26 cellular contexts compared by ENCODE assay signal in genomic region chr13:98547455-98547854, GRCh38. TPM values are rescaled to one million over a fixed set of nuclear protein-coding genes. Genes with fewer than 3 reads are reported as not detected.
DNase-seq lines count a peak whose midpoint lies in the region; ATAC-seq and TF ChIP-seq lines count a peak whose summit lies in the region.
"Had no signal": no experiment of that assay in that cellular context is flagged by ENCODE, and none has a peak within 500 bp of the region (broad histone marks: within the 10 kb centered on the region; RNA-seq: fewer than 3 reads in every experiment).

No MANE protein-coding gene starts in this region.

- H3K14ac ChIP-seq in IMR-90 (replicated peaks; ENCODE audit: low read depth, low read length), result peak overlapping the region; percentile 71

- H3K4me1 ChIP-seq in IMR-90 (ENCODE audit: control insufficient read depth, insufficient read depth, low read length), result peaks cover 31% of the 10 kb centered on the region
- peaks cover 46% of the 10 kb centered on the region for H3K4me1 ChIP-seq in fibroblast of lung (ENCODE audit: control insufficient read depth, extremely low read depth, insufficient read depth, low read length)

- H3K9me3 Mint-ChIP-seq in activated T-cell treated with anti-CD3 and anti-CD28 coated beads, Interleukin-2, amount 50 U/mL, for 72 hours, result no peaks in the 10 kb centered on the region
- H3K9me3 Mint-ChIP-seq in activated T-cell treated with anti-CD3 and anti-CD28 coated beads, Interleukin-2, amount 50 U/mL, for 4 hours, result no peaks in the 10 kb centered on the region
- H3K9me3 Mint-ChIP-seq in stimulated activated effector memory CD8-positive, alpha-beta T cell treated with anti-CD3 and anti-CD28 coated beads, Interleukin-12 subunit alpha, Interleukin-12 subunit beta, amount 100 ng/mL, for 72 hours, result no peaks in the 10 kb centered on the region

- H3K18ac ChIP-seq in IMR-90 (ENCODE audit: low read depth, low read length), result peak overlapping the region; percentile 55; the same call in 1 of the 2 replicates

- H3K27ac ChIP-seq in IMR-90 (ENCODE audit: insufficient read depth, low read length) (peak overlapping the region; percentile 82; the same call in 1 of the 2 replicates), fibroblast of lung (ENCODE audit: insufficient read depth, low read length) (peak overlapping the region; percentile 66)
- H3K27ac ChIP-seq: A549, SJSA1, spleen, tibial nerve, WERI-Rb-1 had no signal

- H3K4me2 ChIP-seq in IMR-90 (ENCODE audit: low read depth, low read length) (no peak overlapping the region), fibroblast of lung (ENCODE audit: extremely low read depth, insufficient read depth, low read length) (no peak overlapping the region)
- H3K4me2 ChIP-seq: A549 had no signal

- peaks cover 49% of the 10 kb centered on the region for H4K20me1 ChIP-seq in IMR-90 (ENCODE audit: insufficient read depth, low read length)
- H4K20me1 ChIP-seq in fibroblast of lung (ENCODE audit: control insufficient read depth, extremely low read depth, insufficient read depth, low read length), result no peaks in the 10 kb centered on the region

- peak overlapping the region; percentile 23 for H2BK120ac ChIP-seq in IMR-90 (ENCODE audit: low read depth, low read length)

- no peak for TF ChIP-seq CTCF in IMR-90 (conservative IDR thresholded peaks at IDR 0.05; ENCODE audit: low read depth, low read length)
- no peak for TF ChIP-seq CTCF in fibroblast of lung (conservative IDR thresholded peaks at IDR 0.05 in 1 of 2, IDR thresholded peaks at IDR 0.05 in 1 of 2; ENCODE audit: low read depth in 1 of 2, low read length in 2 of 2)

- H3K36me3 ChIP-seq in IMR-90 (ENCODE audit: control insufficient read depth, insufficient read depth, low read length), result peaks cover 8% of the 10 kb centered on the region
- H3K36me3 ChIP-seq in fibroblast of lung (ENCODE audit: control insufficient read depth, insufficient read depth, low read length), result no peaks in the 10 kb centered on the region

- H3K56ac ChIP-seq in IMR-90 (ENCODE audit: extremely low read depth, insufficient read depth, low read length), result no peak overlapping the region

- H3K4me3 Mint-ChIP-seq in activated T-cell treated with anti-CD3 and anti-CD28 coated beads, Interleukin-2, amount 50 U/mL, for 72 hours, result no peak overlapping the region
- no peak overlapping the region for H3K4me3 Mint-ChIP-seq in activated T-cell treated with anti-CD3 and anti-CD28 coated beads, Interleukin-2, amount 50 U/mL, for 4 hours
- no peak overlapping the region for H3K4me3 Mint-ChIP-seq in stimulated activated effector memory CD8-positive, alpha-beta T cell treated with anti-CD3 and anti-CD28 coated beads, Interleukin-12 subunit alpha, Interleukin-12 subunit beta, amount 100 ng/mL, for 72 hours
- H3K4me3 Mint-ChIP-seq: activated naive CD8-positive, alpha-beta T cell treated with anti-CD3 and anti-CD28 coated beads for 36 hours; immature natural killer cell had no signal

- TF ChIP-seq RAD21 in IMR-90 (IDR thresholded peaks at IDR 0.05; ENCODE audit: low read length), result no peak

- no peak for ATAC-seq in activated T-cell treated with anti-CD3 and anti-CD28 coated beads, Interleukin-2, amount 50 U/mL, for 72 hours (replicated peaks in 1 of 2)
- no peak for ATAC-seq in activated T-cell treated with anti-CD3 and anti-CD28 coated beads, Interleukin-2, amount 50 U/mL, for 4 hours
- no peak for ATAC-seq in IMR-90 (ENCODE audit: low read depth)
- no peak for ATAC-seq in stimulated activated effector memory CD8-positive, alpha-beta T cell treated with anti-CD3 and anti-CD28 coated beads, Interleukin-12 subunit alpha, Interleukin-12 subunit beta, amount 100 ng/mL, for 72 hours
- no peak for ATAC-seq in HG03354 (IDR thresholded peaks at IDR 0.05; ENCODE audit: poor library complexity, severe bottlenecking, unreplicated experiment)
- no peak for ATAC-seq in HG02759 (IDR thresholded peaks at IDR 0.05; ENCODE audit: unreplicated experiment)
- ATAC-seq: A549, left colon, right cardiac atrium had no signal

- H2BK5ac ChIP-seq in IMR-90 (ENCODE audit: low read depth, low read length, poor library complexity, severe bottlenecking), result peak overlapping the region; percentile 71

- H3K27ac Mint-ChIP-seq in activated T-cell treated with anti-CD3 and anti-CD28 coated beads, Interleukin-2, amount 50 U/mL, for 72 hours, result peak overlapping the region; percentile 5
- H3K27ac Mint-ChIP-seq in stimulated activated effector memory CD8-positive, alpha-beta T cell treated with anti-CD3 and anti-CD28 coated beads, Interleukin-12 subunit alpha, Interleukin-12 subunit beta, amount 100 ng/mL, for 72 hours, result peak overlapping the region; percentile 72
- H3K27ac Mint-ChIP-seq: activated naive CD8-positive, alpha-beta T cell treated with anti-CD3 and anti-CD28 coated beads for 36 hours had no signal

- peak overlapping the region; percentile 87 for H2BK15ac ChIP-seq in IMR-90 (ENCODE audit: low read depth, low read length)

- POLR2A ChIA-PET in IMR-90 (lab: Charles Lee; ENCODE audit: unreplicated experiment), result no interaction called here

- H4K8ac ChIP-seq in IMR-90 (ENCODE audit: low read depth in 2 of 2, low read length in 2 of 2), result peak overlapping the region; percentile 13 to 37; a peak in 1 of 4 replicates

- peak overlapping the region; percentile 64; the same call in 1 of the 2 replicates for H4K91ac ChIP-seq in IMR-90 (ENCODE audit: insufficient read depth, low read depth, low read length)

- H3K27me3 ChIP-seq in IMR-90 (ENCODE audit: control insufficient read depth, insufficient read depth, low read length), result no peaks in the 10 kb centered on the region
- no peaks in the 10 kb centered on the region for H3K27me3 ChIP-seq in fibroblast of lung (ENCODE audit: control insufficient read depth, insufficient read depth, low read length)
- H3K27me3 ChIP-seq: SJSA1, spleen, tibial nerve had no signal

- no peak for TF ChIP-seq POLR2A in IMR-90 (IDR thresholded peaks at IDR 0.05; ENCODE audit: low read depth, low read length)

- H3K79me1 ChIP-seq in IMR-90 (ENCODE audit: low read depth in 1 of 2, low read length in 2 of 2), result peaks cover 27 to 77% of the 10 kb centered on the region in 2 experiments

- peaks cover 10% of the 10 kb centered on the region for H3K9me3 ChIP-seq in IMR-90 (ENCODE audit: control insufficient read depth, insufficient read depth, low read length)
- no peaks in the 10 kb centered on the region for H3K9me3 ChIP-seq in fibroblast of lung (ENCODE audit: control insufficient read depth, insufficient read depth, low read depth, low read length)
- H3K9me3 ChIP-seq: A549, spleen had no signal

- H4K5ac ChIP-seq in IMR-90 (ENCODE audit: low read depth, low read length), result peak overlapping the region; percentile 85

- BruUV-seq in IMR-90 (replicated peaks; lab: Mats Ljungman, UMichigan), result no TSS peak

- H2AFZ ChIP-seq in IMR-90 (replicated peaks; ENCODE audit: low read length, poor library complexity) (no peak overlapping the region), fibroblast of lung (ENCODE audit: low read length) (no peak overlapping the region)

- H3K4ac ChIP-seq in IMR-90 (ENCODE audit: low read depth, low read length), result peak overlapping the region; percentile 83

- dilution Hi-C loops in IMR-90 (cut with HindIII; ENCODE audit: low sequenced_read_pairs, unreplicated experiment), result no loop called here

- H3K4me1 Mint-ChIP-seq in activated T-cell treated with anti-CD3 and anti-CD28 coated beads, Interleukin-2, amount 50 U/mL, for 72 hours (ENCODE audit: low read depth), result peaks cover 99% of the 10 kb centered on the region
- H3K4me1 Mint-ChIP-seq in activated T-cell treated with anti-CD3 and anti-CD28 coated beads, Interleukin-2, amount 50 U/mL, for 4 hours (ENCODE audit: low read depth), result peaks cover 87% of the 10 kb centered on the region
- H3K4me1 Mint-ChIP-seq in stimulated activated effector memory CD8-positive, alpha-beta T cell treated with anti-CD3 and anti-CD28 coated beads, Interleukin-12 subunit alpha, Interleukin-12 subunit beta, amount 100 ng/mL, for 72 hours, result peaks cover 96% of the 10 kb centered on the region

- no peaks in the 10 kb centered on the region for H3K27me3 Mint-ChIP-seq in activated T-cell treated with anti-CD3 and anti-CD28 coated beads, Interleukin-2, amount 50 U/mL, for 72 hours (ENCODE audit: low read depth)
- H3K27me3 Mint-ChIP-seq in activated T-cell treated with anti-CD3 and anti-CD28 coated beads, Interleukin-2, amount 50 U/mL, for 4 hours (ENCODE audit: low read depth), result no peaks in the 10 kb centered on the region
- H3K27me3 Mint-ChIP-seq: activated naive CD8-positive, alpha-beta T cell treated with anti-CD3 and anti-CD28 coated beads for 36 hours had no signal

- H3K23ac ChIP-seq in IMR-90 (ENCODE audit: low read depth, low read length), result peak overlapping the region; percentile 59; the same call in 1 of the 2 replicates

- peaks cover 1 to 13% of the 10 kb centered on the region in 2 donors for H3K36me3 Mint-ChIP-seq in activated T-cell treated with anti-CD3 and anti-CD28 coated beads, Interleukin-2, amount 50 U/mL, for 72 hours (ENCODE audit: insufficient read depth in 2 of 2)
- peaks cover 22% of the 10 kb centered on the region for H3K36me3 Mint-ChIP-seq in activated T-cell treated with anti-CD3 and anti-CD28 coated beads, Interleukin-2, amount 50 U/mL, for 4 hours (ENCODE audit: insufficient read depth)
- peaks cover 88% of the 10 kb centered on the region for H3K36me3 Mint-ChIP-seq in stimulated activated effector memory CD8-positive, alpha-beta T cell treated with anti-CD3 and anti-CD28 coated beads, Interleukin-12 subunit alpha, Interleukin-12 subunit beta, amount 100 ng/mL, for 72 hours

- peak overlapping the region; percentile 89 for H2AK5ac ChIP-seq in IMR-90 (ENCODE audit: low read depth, low read length)

- no peak overlapping the region for H3K4me3 ChIP-seq in IMR-90 (ENCODE audit: insufficient read depth, low read depth, low read length)
- H3K4me3 ChIP-seq in fibroblast of lung (replicated peaks in 1 of 4; ENCODE audit: control extremely low read depth in 1 of 4, insufficient read depth in 1 of 4, low read depth in 3 of 4, low read length in 4 of 4), result no peak overlapping the region
- H3K4me3 ChIP-seq: A549, SJSA1, spleen, tibial nerve had no signal

- peak overlapping the region; percentile 67 for H2BK20ac ChIP-seq in IMR-90 (ENCODE audit: low read depth, low read length)

- CTCF ChIA-PET in IMR-90 (lab: Yijun Ruan, JAX), result interaction anchor here (0.9 kb wide), 1 partner anchor 45 kb away, joined by 3 read pairs; no protein-coding TSS in a partner anchor

- 100% methylated on average over 1 of the region's 5 CpGs; no CpG with 5 or more reads in 1 of the 2 experiments for WGBS in IMR-90 (ENCODE audit: extremely low coverage in 2 of 2, insufficient read length in 1 of 2), 2 experiments

- in situ Hi-C loops in IMR-90 (cut with MboI; ENCODE audit: low sequenced_read_pairs), result no loop called here

- peaks cover 76% of the 10 kb centered on the region for H3K79me2 ChIP-seq in fibroblast of lung (ENCODE audit: control insufficient read depth, insufficient read depth, low read length)

- intact Hi-C loops in IMR-90 (cut with micrococcal nuclease), result no loop called here

- H2AK9ac ChIP-seq in IMR-90 (replicated peaks; ENCODE audit: low read depth, low read length, poor library complexity), result no peak overlapping the region

- DNase-seq in activated T-cell treated with anti-CD3 and anti-CD28 coated beads, Interleukin-2, amount 50 U/mL, for 72 hours, result no peak
- no peak for DNase-seq in activated T-cell treated with anti-CD3 and anti-CD28 coated beads, Interleukin-2, amount 50 U/mL, for 4 hours
- DNase-seq in IMR-90, result no peak
- DNase-seq in fibroblast of lung (ENCODE audit: low read depth in 2 of 2), result no peak
- DNase-seq in stimulated activated effector memory CD8-positive, alpha-beta T cell treated with anti-CD3 and anti-CD28 coated beads, Interleukin-12 subunit alpha, Interleukin-12 subunit beta, amount 100 ng/mL, for 72 hours (ENCODE audit: low spot score in 2 of 2), result no peak
- no peak for DNase-seq in glomerular visceral epithelial cell (ENCODE audit: extremely low spot score)
- DNase-seq: activated CD4-positive, alpha-beta T cell treated with anti-CD3 and anti-CD28 coated beads, Interleukin-2, amount 50 U/mL, for 1 hour; activated CD8-positive, alpha-beta memory T cell treated with anti-CD3 and anti-CD28 coated beads, Interleukin-2, amount 50 U/mL, for 4 hours; activated naive CD8-positive, alpha-beta T cell treated with anti-CD3 and anti-CD28 coated beads for 36 hours; AML-193; aorta; effector CD4-positive, alpha-beta T cell; immature natural killer cell; left colon; NCI-H2107; NCI-H748 treated with DMSO at 0.1 percent for 48 hours; posterior cingulate gyrus; right cardiac atrium; spleen; stimulated activated CD8-positive, alpha-beta memory T cell treated with anti-CD3 and anti-CD28 coated beads, Interleukin-4, amount 100 ng/mL, for 48 hours; WERI-Rb-1 had no signal

- no peak overlapping the region for H3K9ac ChIP-seq in IMR-90 (ENCODE audit: low read depth, low read length)
- H3K9ac ChIP-seq in fibroblast of lung (ENCODE audit: insufficient read depth, low read length), result no peak overlapping the region

- peaks cover 37% of the 10 kb centered on the region for H3K9me1 ChIP-seq in IMR-90 (ENCODE audit: insufficient read depth, low read length)

RNA-seq across cellular contexts. Expression of gene STK24, which starts 29.5 kb away (rescaled TPM):
- total RNA-seq in activated T-cell treated with anti-CD3 and anti-CD28 coated beads, Interleukin-2, amount 50 U/mL, for 72 hours, result 100 to 1,000 TPM; 175 to 207 TPM
- 100 to 1,000 TPM; 135 to 152 (median 142) TPM for total RNA-seq in activated T-cell treated with anti-CD3 and anti-CD28 coated beads, Interleukin-2, amount 50 U/mL, for 4 hours
- total RNA-seq in IMR-90 (2012; rRNA removed), result 29.2 and 36.1 TPM in 2 replicates
- polyA plus RNA-seq in IMR-90 (2012; rRNA removed), result 26.8 and 43.4 TPM in 2 replicates
- 18.4 and 23.4 TPM in 2 replicates for polyA plus RNA-seq in IMR-90 (2012; cell fraction: cytosol; rRNA removed)
- 12.5 and 39.5 TPM in 2 replicates for polyA plus RNA-seq in IMR-90 (2012; cell fraction: nucleus; rRNA removed; ENCODE audit: low replicate concordance)
- total RNA-seq in fibroblast of lung, result 32.9 and 53.2 TPM in 2 replicates
- polyA plus RNA-seq in fibroblast of lung, result 73.1 and 74.6 TPM in 2 replicates
- polyA plus RNA-seq in fibroblast of lung (2012), result 53.7 and 65.7 TPM in 2 replicates
- 26.6 and 41.4 TPM in 2 replicates for polyA minus RNA-seq in fibroblast of lung (ENCODE audit: low replicate concordance)
